Comparison of ENCODE assay signal across 14 cellular contexts in the genomic region with DNA sequence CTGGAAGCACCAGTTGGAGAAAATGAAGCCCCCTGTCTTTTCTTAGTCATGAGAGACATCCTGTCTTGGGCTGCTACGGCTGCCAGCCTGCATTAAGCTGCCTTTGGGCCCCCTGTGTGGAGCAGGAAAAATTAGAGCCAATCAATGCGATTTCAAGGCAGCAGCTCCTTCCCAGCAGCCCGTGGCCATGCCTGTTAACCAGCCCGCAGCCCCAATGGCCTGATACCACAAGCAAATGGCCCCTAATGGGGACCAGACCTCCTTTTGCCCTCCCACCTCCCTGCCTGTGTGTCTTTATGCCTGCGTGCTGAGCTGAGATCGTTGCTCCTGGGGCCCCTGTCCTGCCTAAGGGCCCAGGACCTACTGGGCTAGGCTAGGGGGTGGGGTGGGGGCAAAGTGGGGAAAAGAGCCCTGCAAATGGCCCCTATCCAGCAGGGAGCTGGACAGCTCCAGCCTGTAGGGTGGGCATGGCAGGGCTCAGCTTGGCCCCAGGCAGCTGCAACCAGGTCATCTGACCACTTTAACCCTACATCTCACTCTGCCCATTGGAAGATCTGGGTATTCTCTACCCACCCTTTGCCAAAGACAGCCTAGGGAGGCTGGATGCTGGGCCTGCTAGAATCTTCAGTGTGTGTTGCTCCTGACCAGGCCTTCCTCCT. TPM values are rescaled to one million over a fixed set of nuclear protein-coding genes. Genes with fewer than 3 reads are reported as not detected.
A peak's percentile ranks its signal among the peaks of the same experiment; 100 is the strongest.
DNase-seq lines count a peak whose midpoint lies in the region; ATAC-seq and TF ChIP-seq lines count a peak whose summit lies in the region.
"Had no signal": no experiment of that assay in that cellular context is flagged by ENCODE, and none has a peak within 500 bp of the region (broad histone marks: within the 10 kb centered on the region; RNA-seq: fewer than 3 reads in every experiment).

No MANE protein-coding gene starts in this region.

- CTCF ChIA-PET in HEK293 (lab: Yijun Ruan, JAX): interaction anchor here (0.7 kb wide), 1 partner anchor 962 kb away, joined by 3 read pairs; no protein-coding TSS in a partner anchor

- TF ChIP-seq CTCF in HEK293 (tag by site-specific recombination; IDR thresholded peaks at IDR 0.05): no peak
- TF ChIP-seq CTCF in chondrocyte (IDR thresholded peaks at IDR 0.05): no peak

- no peak overlapping the region for H3K4me3 ChIP-seq in HEK293 (ENCODE audit: low read depth, low read length)
- no peak overlapping the region for H3K4me3 ChIP-seq in right cardiac atrium (ENCODE audit: low read length)

- no peaks in the 10 kb centered on the region for H3K9me3 ChIP-seq in HEK293 (ENCODE audit: control insufficient read depth, insufficient read depth, low read depth, low read length)
- H3K9me3 ChIP-seq in right cardiac atrium (ENCODE audit: control insufficient read depth, low read length): no peaks in the 10 kb centered on the region
- H3K9me3 ChIP-seq: Caco-2 had no signal

- intact Hi-C loops in posterior vena cava (cut with DNase I): loop anchor here in 1 of 2 donors (5.0 kb wide), 1 partner anchor 1383 kb away; no protein-coding TSS in a partner anchor
- intact Hi-C loops in right cardiac atrium (cut with DNase I): no loop called here

- no peak overlapping the region for H3K4me3 Mint-ChIP-seq in chondrocyte (ENCODE audit: unreplicated experiment)
- H3K4me3 Mint-ChIP-seq: CD4-positive, alpha-beta T cell; H9; IgD-negative memory B cell had no signal

- ATAC-seq in HG03442 (IDR thresholded peaks at IDR 0.05; ENCODE audit: unreplicated experiment): no peak
- no peak for ATAC-seq in right cardiac atrium
- ATAC-seq in HG02870 (IDR thresholded peaks at IDR 0.05; ENCODE audit: unreplicated experiment): no peak

- H3K4me1 ChIP-seq in HEK293 (ENCODE audit: control insufficient read depth, insufficient read depth, low read length) (no peaks in the 10 kb centered on the region), right cardiac atrium (ENCODE audit: control insufficient read depth, insufficient read depth, low read length) (no peaks in the 10 kb centered on the region)
- H3K4me1 ChIP-seq: Caco-2 had no signal

- no peaks in the 10 kb centered on the region for H3K36me3 ChIP-seq in HEK293 (ENCODE audit: control insufficient read depth in 2 of 2, insufficient read depth in 1 of 2, low read length in 2 of 2)

- no peaks in the 10 kb centered on the region for H3K36me3 Mint-ChIP-seq in chondrocyte (ENCODE audit: low read depth)
- H3K36me3 Mint-ChIP-seq: IgD-negative memory B cell had no signal

- no peaks in the 10 kb centered on the region for H3K9me3 Mint-ChIP-seq in chondrocyte (ENCODE audit: low read depth)
- H3K9me3 Mint-ChIP-seq: CD4-positive, alpha-beta T cell; H9 had no signal

- H3K4me1 Mint-ChIP-seq in chondrocyte (ENCODE audit: low read depth): peaks cover 8% of the 10 kb centered on the region
- H3K4me1 Mint-ChIP-seq: H9, IgD-negative memory B cell had no signal

- no peaks in the 10 kb centered on the region for H3K27me3 Mint-ChIP-seq in chondrocyte (ENCODE audit: low read depth)
- H3K27me3 Mint-ChIP-seq: CD4-positive, alpha-beta T cell had no signal

- POLR2A ChIA-PET in HEK293 (lab: Yijun Ruan, JAX): no interaction called here

- H3K27me3 ChIP-seq in right cardiac atrium (ENCODE audit: control insufficient read depth, insufficient read depth): no peaks in the 10 kb centered on the region

- H3K27ac ChIP-seq in HEK293 (ENCODE audit: extremely low read depth, low read depth, low read length) (no peak overlapping the region), right cardiac atrium (ENCODE audit: low read length) (no peak overlapping the region)
- H3K27ac ChIP-seq: C4-2B had no signal

- DNase-seq in chondrocyte (ENCODE audit: low spot score) (peak; percentile 43), posterior vena cava (ENCODE audit: low spot score) (peak; percentile 47), right cardiac atrium (no peak), SK-N-DZ (ENCODE audit: low spot score) (no peak)
- DNase-seq: ACHN; Caco-2; CD4-positive, alpha-beta T cell; H9; KG1 had no signal

- no peak overlapping the region for H3K27ac Mint-ChIP-seq in chondrocyte (ENCODE audit: unreplicated experiment)
- H3K27ac Mint-ChIP-seq: CD4-positive, alpha-beta T cell; IgD-negative memory B cell had no signal

- WGBS in right cardiac atrium: 80% methylated on average over 6 of the region's 6 CpGs

TF ChIP-seq in HEK293, 187 proteins besides CTCF, POLR2A, EP300 and RAD21:
- TF ChIP-seq ZIC2 (tag by site-specific recombination; IDR thresholded peaks at IDR 0.05): no peak
- TF ChIP-seq, protein P1, sequence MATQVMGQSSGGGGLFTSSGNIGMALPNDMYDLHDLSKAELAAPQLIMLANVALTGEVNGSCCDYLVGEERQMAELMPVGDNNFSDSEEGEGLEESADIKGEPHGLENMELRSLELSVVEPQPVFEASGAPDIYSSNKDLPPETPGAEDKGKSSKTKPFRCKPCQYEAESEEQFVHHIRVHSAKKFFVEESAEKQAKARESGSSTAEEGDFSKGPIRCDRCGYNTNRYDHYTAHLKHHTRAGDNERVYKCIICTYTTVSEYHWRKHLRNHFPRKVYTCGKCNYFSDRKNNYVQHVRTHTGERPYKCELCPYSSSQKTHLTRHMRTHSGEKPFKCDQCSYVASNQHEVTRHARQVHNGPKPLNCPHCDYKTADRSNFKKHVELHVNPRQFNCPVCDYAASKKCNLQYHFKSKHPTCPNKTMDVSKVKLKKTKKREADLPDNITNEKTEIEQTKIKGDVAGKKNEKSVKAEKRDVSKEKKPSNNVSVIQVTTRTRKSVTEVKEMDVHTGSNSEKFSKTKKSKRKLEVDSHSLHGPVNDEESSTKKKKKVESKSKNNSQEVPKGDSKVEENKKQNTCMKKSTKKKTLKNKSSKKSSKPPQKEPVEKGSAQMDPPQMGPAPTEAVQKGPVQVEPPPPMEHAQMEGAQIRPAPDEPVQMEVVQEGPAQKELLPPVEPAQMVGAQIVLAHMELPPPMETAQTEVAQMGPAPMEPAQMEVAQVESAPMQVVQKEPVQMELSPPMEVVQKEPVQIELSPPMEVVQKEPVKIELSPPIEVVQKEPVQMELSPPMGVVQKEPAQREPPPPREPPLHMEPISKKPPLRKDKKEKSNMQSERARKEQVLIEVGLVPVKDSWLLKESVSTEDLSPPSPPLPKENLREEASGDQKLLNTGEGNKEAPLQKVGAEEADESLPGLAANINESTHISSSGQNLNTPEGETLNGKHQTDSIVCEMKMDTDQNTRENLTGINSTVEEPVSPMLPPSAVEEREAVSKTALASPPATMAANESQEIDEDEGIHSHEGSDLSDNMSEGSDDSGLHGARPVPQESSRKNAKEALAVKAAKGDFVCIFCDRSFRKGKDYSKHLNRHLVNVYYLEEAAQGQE (tag by site-specific recombination; IDR thresholded peaks at IDR 0.05): 0 out of 2 replicates have a peak, but pooled peaks have one; percentile 24
TF ChIP-seq in HEK293: peak in this region for 1.

RNA-seq across cellular contexts. Expression of a gene that starts 53.8 kb away (rescaled TPM):
- total RNA-seq in chondrocyte: 29.5 to 31.2 TPM (median 31.1 TPM) in 3 replicates
- total RNA-seq in posterior vena cava: 10 to 100 TPM; 30.3 to 34.6 TPM
- total RNA-seq in right cardiac atrium: 10 to 100 TPM; 51.8 to 68.4 (median 56.4) TPM
- polyA plus RNA-seq in right cardiac atrium: 91.5 TPM
- 86.4 and 106 TPM in 2 replicates for polyA plus RNA-seq in SK-N-DZ (2014; cell fraction: cytosol; rRNA removed)
- 51.3 and 57.5 TPM in 2 replicates for polyA plus RNA-seq in SK-N-DZ (2014; cell fraction: nucleus; rRNA removed)

Comparison
In these comparisons a context has a peak if more than half of its experiments do, and no peak if none do; other contexts are left out.
1. DNase-seq: peak in chondrocyte (single experiment) and posterior vena cava (single experiment); none in right cardiac atrium (0 of 3) and SK-N-DZ (single experiment).